In genomic region chr9:38482918-38483592, GRCh38 we compare ENCODE assay signal across 3 cellular contexts.
TF ChIP-seq lines count a peak whose summit lies in the region.

No MANE protein-coding gene starts in this region.

TF ChIP-seq in SK-N-SH, 30 proteins besides CTCF, POLR2A, EP300 and RAD21:
- TF ChIP-seq MXI1 (IDR thresholded peaks at IDR 0.05; ENCODE audit: low read depth, low read length): no peak
- TF ChIP-seq POLR2AphosphoS5 (IDR thresholded peaks at IDR 0.05; ENCODE audit: low read depth, low read length): no peak
- no peak for TF ChIP-seq MAX (IDR thresholded peaks at IDR 0.05; ENCODE audit: low read depth)
- no peak for TF ChIP-seq RXRA (IDR thresholded peaks at IDR 0.05; ENCODE audit: borderline replicate concordance, low read depth)
- TF ChIP-seq EZH2phosphoT487 (IDR thresholded peaks at IDR 0.05; ENCODE audit: borderline replicate concordance, low read depth): no peak
- no peak for TF ChIP-seq USF2 (IDR thresholded peaks at IDR 0.05; ENCODE audit: borderline replicate concordance, low read depth, low read length)
- TF ChIP-seq ZBTB33 (IDR thresholded peaks at IDR 0.05; ENCODE audit: borderline replicate concordance, low read depth): no peak
- TF ChIP-seq PBX3 (IDR thresholded peaks at IDR 0.05): no peak
- TF ChIP-seq FOXJ3 (CRISPR knock-in tag; IDR thresholded peaks at IDR 0.05): no peak

TF ChIP-seq in SK-N-SH treated with all-trans-retinoic acid at 6 μM for 48 hours, 23 proteins besides CTCF, POLR2A, EP300 and RAD21:
- TF ChIP-seq TOX (CRISPR knock-in tag; IDR thresholded peaks at IDR 0.05; ENCODE audit: borderline replicate concordance): no peak
- no peak for TF ChIP-seq ZFP3 (CRISPR knock-in tag; IDR thresholded peaks at IDR 0.05)
- TF ChIP-seq ZNF565 (CRISPR knock-in tag; conservative IDR thresholded peaks at IDR 0.05; ENCODE audit: low read depth): no peak
- TF ChIP-seq ISL1 (CRISPR knock-in tag; IDR thresholded peaks at IDR 0.05): no peak
- TF ChIP-seq OSR1 (CRISPR knock-in tag; IDR thresholded peaks at IDR 0.05): no peak
- no peak for TF ChIP-seq CSRNP3 (CRISPR knock-in tag; IDR thresholded peaks at IDR 0.05)
- no peak for TF ChIP-seq ARNTL (CRISPR knock-in tag; IDR thresholded peaks at IDR 0.05; ENCODE audit: borderline replicate concordance, low read depth)
- TF ChIP-seq PPARA (CRISPR knock-in tag; IDR thresholded peaks at IDR 0.05; ENCODE audit: borderline replicate concordance): no peak
- TF ChIP-seq ZC3H10 (CRISPR knock-in tag; IDR thresholded peaks at IDR 0.05): no peak
- no peak for TF ChIP-seq ZNF70 (CRISPR knock-in tag; IDR thresholded peaks at IDR 0.05)
- TF ChIP-seq CSDC2 (CRISPR knock-in tag; IDR thresholded peaks at IDR 0.05): no peak
- no peak for TF ChIP-seq ZNF8 (CRISPR knock-in tag; IDR thresholded peaks at IDR 0.05)
- no peak for TF ChIP-seq POU6F1 (CRISPR knock-in tag; IDR thresholded peaks at IDR 0.05; ENCODE audit: borderline replicate concordance, low read depth)
- TF ChIP-seq RARB (CRISPR knock-in tag; IDR thresholded peaks at IDR 0.05): no peak
- no peak for TF ChIP-seq TSHZ2 (CRISPR knock-in tag; IDR thresholded peaks at IDR 0.05)
- no peak for TF ChIP-seq SNAI2 (CRISPR knock-in tag; IDR thresholded peaks at IDR 0.05)

TF ChIP-seq in WTC11, 78 proteins besides CTCF, POLR2A, EP300 and RAD21:
- TF ChIP-seq RORB (CRISPR knock-in tag; IDR thresholded peaks at IDR 0.05) (no peak), ATF1 (CRISPR knock-in tag; IDR thresholded peaks at IDR 0.05) (no peak), MXD4 (CRISPR knock-in tag; IDR thresholded peaks at IDR 0.05; ENCODE audit: borderline replicate concordance) (no peak), TCF7 (CRISPR knock-in tag; IDR thresholded peaks at IDR 0.05; ENCODE audit: low read depth) (no peak)
